In genomic region chrX:133973704-133974103, GRCh38 we compare ENCODE assay signal across 39 cellular contexts. TPM values are rescaled to one million over a fixed set of nuclear protein-coding genes. Genes with fewer than 3 reads are reported as not detected.
"Had no signal": no experiment of that assay in that cellular context is flagged by ENCODE, and none has a peak within 500 bp of the region (broad histone marks: within the 10 kb centered on the region; RNA-seq: fewer than 3 reads in every experiment).

No MANE protein-coding gene starts in this region.

- H3K4me3 ChIP-seq: ascending aorta, cardiac muscle cell had no signal

- H3K36me3 ChIP-seq: ascending aorta, cardiac muscle cell, WERI-Rb-1 had no signal

- DNase-seq: activated B cell treated with CpG ODN at 0.5 μM for 24 hours; activated CD4-positive, alpha-beta memory T cell treated with anti-CD3 and anti-CD28 coated beads for 36 hours; activated CD4-positive, alpha-beta T cell treated with anti-CD3 and anti-CD28 coated beads for 4 hours; activated CD4-positive, alpha-beta T cell treated with anti-CD3 and anti-CD28 coated beads, Interleukin-2, amount 10 ng/mL, durations not matched to agents 24 days and 14 days; activated CD4-positive, alpha-beta T cell treated with anti-CD3 and anti-CD28 coated beads, Interleukin-2, amount 50 U/mL, for 1 hour; activated CD4-positive, alpha-beta T cell treated with anti-CD3 and anti-CD28 coated beads, Interleukin-2, amount 50 U/mL, for 4 hours; activated CD4-positive, CD25-positive, alpha-beta regulatory T cell treated with anti-CD3 and anti-CD28 coated beads, Interleukin-2, amount 50 U/mL, for 72 hours; activated CD8-positive, alpha-beta memory T cell treated with anti-CD3 and anti-CD28 coated beads, Interleukin-2, amount 50 U/mL, for 4 hours; activated CD8-positive, alpha-beta T cell treated with anti-CD3 and anti-CD28 coated beads for 36 hours; activated effector memory CD4-positive, alpha-beta T cell treated with anti-CD3 and anti-CD28 coated beads, Interleukin-2, amount 50 U/mL, for 16 hours; activated gamma-delta T cell treated with Interleukin-2 at 50 U/mL for 16 hours; activated naive CD4-positive, alpha-beta T cell; activated naive CD4-positive, alpha-beta T cell treated with anti-CD3 and anti-CD28 coated beads for 36 hours; activated naive CD4-positive, alpha-beta T cell treated with anti-CD3 and anti-CD28 coated beads, Interleukin-2, amount 50 U/mL, for 16 hours; activated naive CD8-positive, alpha-beta T cell treated with anti-CD3 and anti-CD28 coated beads, Interleukin-2, amount 10 ng/mL, durations not matched to agents 7 days and 5 days; activated naive CD8-positive, alpha-beta T cell treated with anti-CD3 and anti-CD28 coated beads, Interleukin-2, amount 50 U/mL, for 24 hours; activated T-cell treated with anti-CD3 and anti-CD28 coated beads for 4 hours; activated T-cell treated with anti-CD3 and anti-CD28 coated beads, Interleukin-2, amount 50 U/mL, for 1 hour; activated T-cell treated with anti-CD3 and anti-CD28 coated beads, Interleukin-2, amount 50 U/mL, for 4 hours; activated T-cell treated with anti-CD3 and anti-CD28 coated beads, Interleukin-2, amount 50 U/mL, for 72 hours; amygdala; anterior cingulate cortex; caudate nucleus; cerebellar nuclear complex; T-helper 1 cell; T-helper 2 cell; T-helper 9 cell; WERI-Rb-1 had no signal

- H3K27ac ChIP-seq: ascending aorta, cardiac muscle cell, WERI-Rb-1 had no signal

- H3K27ac Mint-ChIP-seq: activated B cell treated with CpG ODN at 0.5 μM for 24 hours; activated CD4-positive, alpha-beta memory T cell treated with anti-CD3 and anti-CD28 coated beads for 36 hours; activated CD4-positive, alpha-beta T cell treated with anti-CD3 and anti-CD28 coated beads, Interleukin-2, amount 10 ng/mL, durations not matched to agents 24 days and 14 days; activated CD8-positive, alpha-beta T cell treated with anti-CD3 and anti-CD28 coated beads for 36 hours; activated naive CD4-positive, alpha-beta T cell treated with anti-CD3 and anti-CD28 coated beads for 36 hours; activated naive CD8-positive, alpha-beta T cell; activated naive CD8-positive, alpha-beta T cell treated with anti-CD3 and anti-CD28 coated beads, Interleukin-2, amount 10 ng/mL, durations not matched to agents 7 days and 5 days; activated naive CD8-positive, alpha-beta T cell treated with anti-CD3 and anti-CD28 coated beads, Interleukin-2, amount 50 U/mL, for 24 hours; activated T-cell treated with anti-CD3 and anti-CD28 coated beads, Interleukin-2, amount 50 U/mL, for 72 hours; activated T-helper 1 cell treated with anti-CD3 and anti-CD28 coated beads, Interleukin-12 subunit alpha, Interleukin-12 subunit beta, Interleukin-2, Interleukin-4 antibody, amounts not matched to agents 30 ng/mL and 10 ng/mL and 1 ng/mL, durations not matched to agents 14 hours and 24 hours and 36 hours; activated T-helper 17 cell treated with anti-CD3 and anti-CD28 coated beads, Interleukin-2, amount 50 U/mL, for 72 hours; brain; T-helper 1 cell treated with Interleukin-12 subunit alpha and Interleukin-12 subunit beta and Interleukin-4 antibody, amounts not matched to agents 30 μg/mL and 1 μg/mL, for 36 hours; T-helper 2 cell treated with Interferon-gamma antibody and Interleukin-4, amounts not matched to agents 5 μg/mL and 100 μg/mL, for 36 hours had no signal

- H3K4me1 Mint-ChIP-seq: activated B cell treated with CpG ODN at 0.5 μM for 24 hours; activated CD4-positive, alpha-beta T cell treated with anti-CD3 and anti-CD28 coated beads, Interleukin-2, amount 10 ng/mL, durations not matched to agents 24 days and 14 days; activated naive CD8-positive, alpha-beta T cell treated with anti-CD3 and anti-CD28 coated beads, Interleukin-2, amount 10 ng/mL, durations not matched to agents 7 days and 5 days; activated naive CD8-positive, alpha-beta T cell treated with anti-CD3 and anti-CD28 coated beads, Interleukin-2, amount 50 U/mL, for 24 hours; activated T-helper 17 cell treated with anti-CD3 and anti-CD28 coated beads, Interleukin-2, amount 50 U/mL, for 72 hours; central memory CD8-positive, alpha-beta T cell had no signal

- H3K4me3 Mint-ChIP-seq: activated B cell treated with CpG ODN at 0.5 μM for 24 hours; activated CD4-positive, alpha-beta memory T cell treated with anti-CD3 and anti-CD28 coated beads for 36 hours; activated CD4-positive, alpha-beta T cell treated with anti-CD3 and anti-CD28 coated beads, Interleukin-2, amount 10 ng/mL, durations not matched to agents 24 days and 14 days; activated CD8-positive, alpha-beta T cell treated with anti-CD3 and anti-CD28 coated beads for 36 hours; activated naive CD4-positive, alpha-beta T cell treated with anti-CD3 and anti-CD28 coated beads for 36 hours; activated naive CD8-positive, alpha-beta T cell; activated naive CD8-positive, alpha-beta T cell treated with anti-CD3 and anti-CD28 coated beads, Interleukin-2, amount 10 ng/mL, durations not matched to agents 7 days and 5 days; activated naive CD8-positive, alpha-beta T cell treated with anti-CD3 and anti-CD28 coated beads, Interleukin-2, amount 50 U/mL, for 24 hours; activated T-cell treated with anti-CD3 and anti-CD28 coated beads, Interleukin-2, amount 50 U/mL, for 4 hours; activated T-cell treated with anti-CD3 and anti-CD28 coated beads, Interleukin-2, amount 50 U/mL, for 72 hours; activated T-helper 1 cell treated with anti-CD3 and anti-CD28 coated beads, Interleukin-12 subunit alpha, Interleukin-12 subunit beta, Interleukin-2, Interleukin-4 antibody, amounts not matched to agents 30 ng/mL and 10 ng/mL and 1 ng/mL, durations not matched to agents 14 hours and 24 hours and 36 hours; activated T-helper 17 cell treated with anti-CD3 and anti-CD28 coated beads, Interleukin-2, amount 50 U/mL, for 72 hours; brain; central memory CD8-positive, alpha-beta T cell; T-helper 1 cell treated with Interleukin-12 subunit alpha and Interleukin-12 subunit beta and Interleukin-4 antibody, amounts not matched to agents 30 μg/mL and 1 μg/mL, for 36 hours; T-helper 2 cell treated with Interferon-gamma antibody and Interleukin-4, amounts not matched to agents 5 μg/mL and 100 μg/mL, for 36 hours had no signal

- H3K9me3 Mint-ChIP-seq: activated B cell treated with CpG ODN at 0.5 μM for 24 hours; activated CD4-positive, alpha-beta memory T cell treated with anti-CD3 and anti-CD28 coated beads for 36 hours; activated CD4-positive, alpha-beta T cell treated with anti-CD3 and anti-CD28 coated beads, Interleukin-2, amount 10 ng/mL, durations not matched to agents 24 days and 14 days; activated CD8-positive, alpha-beta T cell treated with anti-CD3 and anti-CD28 coated beads for 36 hours; activated naive CD4-positive, alpha-beta T cell treated with anti-CD3 and anti-CD28 coated beads for 36 hours; activated naive CD8-positive, alpha-beta T cell treated with anti-CD3 and anti-CD28 coated beads, Interleukin-2, amount 10 ng/mL, durations not matched to agents 7 days and 5 days; activated naive CD8-positive, alpha-beta T cell treated with anti-CD3 and anti-CD28 coated beads, Interleukin-2, amount 50 U/mL, for 24 hours; activated T-cell treated with anti-CD3 and anti-CD28 coated beads, Interleukin-2, amount 50 U/mL, for 4 hours; activated T-helper 1 cell treated with anti-CD3 and anti-CD28 coated beads, Interleukin-12 subunit alpha, Interleukin-12 subunit beta, Interleukin-2, Interleukin-4 antibody, amounts not matched to agents 30 ng/mL and 10 ng/mL and 1 ng/mL, durations not matched to agents 14 hours and 24 hours and 36 hours; activated T-helper 17 cell treated with anti-CD3 and anti-CD28 coated beads, Interleukin-2, amount 50 U/mL, for 72 hours; brain; central memory CD8-positive, alpha-beta T cell; T-helper 1 cell treated with Interleukin-12 subunit alpha and Interleukin-12 subunit beta and Interleukin-4 antibody, amounts not matched to agents 30 μg/mL and 1 μg/mL, for 36 hours; T-helper 2 cell treated with Interferon-gamma antibody and Interleukin-4, amounts not matched to agents 5 μg/mL and 100 μg/mL, for 36 hours had no signal

- H3K27me3 Mint-ChIP-seq: activated B cell treated with CpG ODN at 0.5 μM for 24 hours; activated CD8-positive, alpha-beta T cell treated with anti-CD3 and anti-CD28 coated beads for 36 hours; activated naive CD8-positive, alpha-beta T cell had no signal

- FAIRE-seq: bronchial epithelial cell had no signal

- H3K4me1 ChIP-seq: ascending aorta had no signal

- H3K9me3 ChIP-seq: ascending aorta had no signal

- H3K36me3 Mint-ChIP-seq: activated CD4-positive, alpha-beta memory T cell treated with anti-CD3 and anti-CD28 coated beads for 36 hours; activated naive CD8-positive, alpha-beta T cell; activated naive CD8-positive, alpha-beta T cell treated with anti-CD3 and anti-CD28 coated beads, Interleukin-2, amount 10 ng/mL, durations not matched to agents 7 days and 5 days had no signal

- ATAC-seq: activated CD8-positive, alpha-beta T cell treated with anti-CD3 and anti-CD28 coated beads for 36 hours; activated naive CD8-positive, alpha-beta T cell treated with anti-CD3 and anti-CD28 coated beads, Interleukin-2, amount 50 U/mL, for 24 hours; activated T-cell treated with anti-CD3 and anti-CD28 coated beads, Interleukin-2, amount 50 U/mL, for 4 hours; activated T-cell treated with anti-CD3 and anti-CD28 coated beads, Interleukin-2, amount 50 U/mL, for 72 hours; activated T-helper 17 cell treated with anti-CD3 and anti-CD28 coated beads, Interleukin-2, amount 50 U/mL, for 72 hours had no signal

- H3K27me3 ChIP-seq: ascending aorta, cardiac muscle cell had no signal

RNA-seq across cellular contexts. Expression of gene GPC3, which starts 11.7 kb away (rescaled TPM):
- total RNA-seq: activated B cell treated with CpG ODN at 0.5 μM for 24 hours; activated CD8-positive, alpha-beta memory T cell treated with anti-CD3 and anti-CD28 coated beads for 36 hours had no signal
